Comparison of ENCODE assay signal across 21 cellular contexts in genomic region chr7:3649678-3650445, GRCh38.
A peak's percentile ranks its signal among the peaks of the same experiment; 100 is the strongest.
DNase-seq lines count a peak whose midpoint lies in the region; ATAC-seq and TF ChIP-seq lines count a peak whose summit lies in the region.
"Had no signal": no experiment of that assay in that cellular context is flagged by ENCODE, and none has a peak within 500 bp of the region (broad histone marks: within the 10 kb centered on the region; RNA-seq: fewer than 3 reads in every experiment).

No MANE protein-coding gene starts in this region.

- H3K27ac Mint-ChIP-seq in MCF 10A (ENCODE audit: low read depth, unreplicated experiment): no peak overlapping the region
- H3K27ac Mint-ChIP-seq: B cell; stimulated activated naive CD8-positive, alpha-beta T cell treated with anti-CD3 and anti-CD28 coated beads, Interleukin-15, amount 100 ng/mL, for 72 hours had no signal

- H3K36me3 ChIP-seq in breast epithelium (no peaks in the 10 kb centered on the region), mammary epithelial cell (ENCODE audit: insufficient read depth, low read length) (no peaks in the 10 kb centered on the region), stomach (no peaks in the 10 kb centered on the region)
- H3K36me3 ChIP-seq: spleen, WERI-Rb-1 had no signal

- H4K20me1 ChIP-seq in mammary epithelial cell (ENCODE audit: insufficient read depth, low read length): no peaks in the 10 kb centered on the region

- H3K27me3 ChIP-seq in breast epithelium (no peaks in the 10 kb centered on the region), mammary epithelial cell (ENCODE audit: insufficient read depth, low read length) (no peaks in the 10 kb centered on the region), stomach (no peaks in the 10 kb centered on the region)
- H3K27me3 ChIP-seq: spleen had no signal

- no peak overlapping the region for H2AFZ ChIP-seq in mammary epithelial cell (ENCODE audit: low read depth, low read length)

- H3K9me3 Mint-ChIP-seq in MCF 10A (ENCODE audit: unreplicated experiment): no peaks in the 10 kb centered on the region
- H3K9me3 Mint-ChIP-seq: stimulated activated naive CD8-positive, alpha-beta T cell treated with anti-CD3 and anti-CD28 coated beads, Interleukin-15, amount 100 ng/mL, for 72 hours had no signal

- 74% methylated on average over 10 of the region's 10 CpGs for WGBS in mammary epithelial cell (ENCODE audit: low coverage, missing lambda C conversion rate)
- 88 to 93% (median 89%) methylated on average over 10 of the region's 10 CpGs for WGBS in stomach, 5 donors

- CTCF ChIA-PET in MCF 10A (lab: Yijun Ruan, JAX) (interaction anchor here (0.7 kb wide), 1 partner anchor 13 kb away, joined by 3 read pairs; no protein-coding TSS in a partner anchor), mammary epithelial cell (lab: Charles Lee; ENCODE audit: low non-redundant PET) (interaction anchor here (0.7 kb wide), 1 partner anchor 101 kb away, joined by 3 read pairs; no protein-coding TSS in a partner anchor)

- POLR2A ChIA-PET in MCF 10A (lab: Yijun Ruan, JAX): no interaction called here

- H3K27ac ChIP-seq in breast epithelium (no peak overlapping the region), mammary epithelial cell (ENCODE audit: insufficient read depth, low read depth, low read length) (no peak overlapping the region), stomach (no peak overlapping the region)
- H3K27ac ChIP-seq: spleen, WERI-Rb-1 had no signal

- intact Hi-C loops in MCF 10A (cut with micrococcal nuclease) (loop anchor here (2.0 to 5.0 kb wide), 2 partner anchors 168 to 785 kb away; no protein-coding TSS in a partner anchor), breast epithelium (cut with DNase I; ENCODE audit: low total_unique reads) (no loop called here), mammary epithelial cell (cut with micrococcal nuclease) (loop anchor here (1.0 kb wide), 1 partner anchor 168 kb away; no protein-coding TSS in a partner anchor), stomach (cut with DNase I; ENCODE audit: low total_unique reads) (no loop called here), left ventricle myocardium superior (cut with micrococcal nuclease) (no loop called here)

- TF ChIP-seq CTCF in MCF 10A (IDR thresholded peaks at IDR 0.05; ENCODE audit: unreplicated experiment) (no peak), breast epithelium (IDR thresholded peaks at IDR 0.05) (no peak), mammary epithelial cell (conservative IDR thresholded peaks at IDR 0.05 in 1 of 2, IDR thresholded peaks at IDR 0.05 in 1 of 2; ENCODE audit: extremely low read depth in 1 of 2, insufficient read depth in 1 of 2, low read depth in 1 of 2, low read length in 2 of 2) (no peak), stomach (IDR thresholded peaks at IDR 0.05) (no peak)

- no peak overlapping the region for H3K4me3 Mint-ChIP-seq in MCF 10A (ENCODE audit: unreplicated experiment)
- H3K4me3 Mint-ChIP-seq: B cell; stimulated activated naive CD8-positive, alpha-beta T cell treated with anti-CD3 and anti-CD28 coated beads, Interleukin-15, amount 100 ng/mL, for 72 hours had no signal

- no peak for TF ChIP-seq EP300 in stomach (IDR thresholded peaks at IDR 0.05)

- H3K4me3 ChIP-seq in breast epithelium (no peak overlapping the region), mammary epithelial cell (replicated peaks in 1 of 3; ENCODE audit: insufficient read depth in 1 of 3, low read depth in 2 of 3, low read length in 3 of 3) (no peak overlapping the region), stomach (no peak overlapping the region)
- H3K4me3 ChIP-seq: spleen had no signal

- BruUV-seq in MCF 10A (replicated peaks; lab: Mats Ljungman, UMichigan) (no TSS peak), mammary epithelial cell (replicated peaks; lab: Mats Ljungman, UMichigan) (no TSS peak)

- H3K9ac ChIP-seq in mammary epithelial cell (ENCODE audit: insufficient read depth, low read length): no peak overlapping the region

- no peaks in the 10 kb centered on the region for H3K4me1 ChIP-seq in breast epithelium
- no peaks in the 10 kb centered on the region for H3K4me1 ChIP-seq in mammary epithelial cell (ENCODE audit: insufficient read depth, low read length)
- no peaks in the 10 kb centered on the region for H3K4me1 ChIP-seq in stomach
- H3K4me1 ChIP-seq: spleen had no signal

- dilution Hi-C loops in mammary epithelial cell (cut with HindIII; ENCODE audit: low sequenced_read_pairs): no loop called here

- H3K27me3 Mint-ChIP-seq in MCF 10A (ENCODE audit: insufficient read depth, unreplicated experiment): no peaks in the 10 kb centered on the region
- H3K27me3 Mint-ChIP-seq: B cell; stimulated activated naive CD8-positive, alpha-beta T cell treated with anti-CD3 and anti-CD28 coated beads, Interleukin-15, amount 100 ng/mL, for 72 hours had no signal

- DNase-seq in MCF 10A (ENCODE audit: unreplicated experiment): peak; percentile 38
- DNase-seq in breast epithelium (ENCODE audit: low spot score in 2 of 2): no peak
- DNase-seq in mammary epithelial cell: peak; percentile 2
- DNase-seq in iris pigment epithelial cell (ENCODE audit: low read depth): peak; percentile 56
- no peak for DNase-seq in stomach
- no peak for DNase-seq in iPS-NIHi7 (ENCODE audit: extremely low spot score)
- DNase-seq in left ventricle myocardium superior: no peak
- DNase-seq: 8988T; activated CD4-positive, alpha-beta T cell treated with anti-CD3 and anti-CD28 coated beads, Interleukin-2, amount 50 U/mL, for 4 hours; activated CD8-positive, alpha-beta memory T cell treated with anti-CD3 and anti-CD28 coated beads, Interleukin-2, amount 50 U/mL, for 48 hours; DMS79; Kasumi-1; NCI-H1417 treated with DMSO at 0.1 percent for 48 hours; SIG-M5; spleen; stimulated activated CD4-positive, alpha-beta T cell treated with anti-CD3 and anti-CD28 coated beads, Interleukin-4, amount 100 ng/mL, for 24 hours; stimulated activated naive CD8-positive, alpha-beta T cell treated with anti-CD3 and anti-CD28 coated beads, Interleukin-15, amount 100 ng/mL, for 72 hours; T-helper 2 cell; WERI-Rb-1 had no signal

- no peaks in the 10 kb centered on the region for H3K36me3 Mint-ChIP-seq in MCF 10A (ENCODE audit: insufficient read depth, unreplicated experiment)

- ATAC-seq in HG03571 (IDR thresholded peaks at IDR 0.05; ENCODE audit: unreplicated experiment) (no peak), left ventricle myocardium superior (no peak)
- ATAC-seq: stimulated activated naive CD8-positive, alpha-beta T cell treated with anti-CD3 and anti-CD28 coated beads, Interleukin-15, amount 100 ng/mL, for 72 hours had no signal

- TF ChIP-seq POLR2A in breast epithelium (IDR thresholded peaks at IDR 0.05): no peak
- TF ChIP-seq POLR2A in stomach (IDR thresholded peaks at IDR 0.05): no peak

- H3K4me2 ChIP-seq in mammary epithelial cell (ENCODE audit: insufficient read depth, low read depth, low read length): no peak overlapping the region

- H3K4me1 Mint-ChIP-seq in MCF 10A (ENCODE audit: insufficient read depth, unreplicated experiment): peaks cover 15% of the 10 kb centered on the region
- H3K4me1 Mint-ChIP-seq: B cell had no signal

- H3K9me3 ChIP-seq in breast epithelium (no peaks in the 10 kb centered on the region), mammary epithelial cell (replicated peaks; ENCODE audit: insufficient read depth, low read length) (peaks cover 3% of the 10 kb centered on the region), stomach (no peaks in the 10 kb centered on the region)
- H3K9me3 ChIP-seq: spleen had no signal

- in situ Hi-C loops in mammary epithelial cell (cut with MboI; ENCODE audit: low sequenced_read_pairs in 2 of 2): no loop called here

- no peaks in the 10 kb centered on the region for H3K79me2 ChIP-seq in mammary epithelial cell (ENCODE audit: insufficient read depth, low read length)

Comparison
In these comparisons a context has a peak if more than half of its experiments do, and no peak if none do; other contexts are left out.
1. DNase-seq: peak in MCF 10A (single experiment), mammary epithelial cell (single experiment) and iris pigment epithelial cell (single experiment); none in breast epithelium (0 of 2), stomach (single experiment), iPS-NIHi7 (single experiment) and left ventricle myocardium superior (single experiment).
2. intact Hi-C loops: an anchor here in MCF 10A (2.0 to 5.0 kb wide) and mammary epithelial cell (1.0 kb wide); none called in breast epithelium, stomach and left ventricle myocardium superior.